ENCODE assay signal across 1 cellular context in genomic region chr3:28348637-28349396, GRCh38.
TF ChIP-seq lines count a peak whose summit lies in the region.

Gene AZI2, minus strand, starts transcription at chr3:28348824. Its CDS starts 8,207 bp downstream, at chr3:28340617.
Gene ZCWPW2, plus strand, starts transcription at chr3:28348721. Its CDS starts 64,348 bp downstream, at chr3:28413069.

TF ChIP-seq in HepG2, 621 proteins besides CTCF, POLR2A, EP300 and RAD21 (continued from another document and continues in another):
- TF ChIP-seq LRRFIP1 (CRISPR knock-in tag; conservative IDR thresholded peaks at IDR 0.05) (no peak), CEBPG (CRISPR knock-in tag; IDR thresholded peaks at IDR 0.05) (peak; percentile 55), BCLAF1 (IDR thresholded peaks at IDR 0.05) (no peak), ZNF703 (CRISPR knock-in tag; IDR thresholded peaks at IDR 0.05; ENCODE audit: borderline replicate concordance) (peak; percentile 79; the same call in 1 of the 2 replicates), SMC3 (IDR thresholded peaks at IDR 0.05; ENCODE audit: low read length) (no peak), CBX2 (IDR thresholded peaks at IDR 0.05; ENCODE audit: low read depth, low read length) (no peak), CBX2 (CRISPR knock-in tag; IDR thresholded peaks at IDR 0.05; ENCODE audit: low read depth) (no peak), NFYB (CRISPR knock-in tag; IDR thresholded peaks at IDR 0.05) (peak; percentile 20; the same call in 1 of the 2 replicates), EZH2 (conservative IDR thresholded peaks at IDR 0.05; ENCODE audit: low read depth, low read length) (no peak), TEAD3 (CRISPR knock-in tag; optimal IDR thresholded peaks at IDR 0.05; ENCODE audit: borderline replicate concordance) (no peak), SNRNP70 (IDR thresholded peaks at IDR 0.05; ENCODE audit: low read depth, low read length) (no peak), ELF1 (CRISPR knock-in tag; IDR thresholded peaks at IDR 0.05) (peak; percentile 95), ZNF230 (CRISPR knock-in tag; IDR thresholded peaks at IDR 0.05) (peak; percentile 32; the same call in 1 of the 2 replicates), ZNF124 (CRISPR knock-in tag; IDR thresholded peaks at IDR 0.05) (no peak), PAF1 (CRISPR knock-in tag; IDR thresholded peaks at IDR 0.05) (no peak), UBTF (CRISPR knock-in tag; IDR thresholded peaks at IDR 0.05) (peak; percentile 93), ARID5B (CRISPR knock-in tag; IDR thresholded peaks at IDR 0.05) (peak; percentile 71; the same call in 1 of the 2 replicates), HMGXB4 (CRISPR knock-in tag; IDR thresholded peaks at IDR 0.05; ENCODE audit: borderline replicate concordance in 1 of 2, low read depth in 1 of 2) (peak; percentile 85 to 92), MZF1 (CRISPR knock-in tag; IDR thresholded peaks at IDR 0.05; ENCODE audit: borderline replicate concordance) (no peak), CENPT (CRISPR knock-in tag; IDR thresholded peaks at IDR 0.05; ENCODE audit: low read depth) (no peak), ZC3H13 (CRISPR knock-in tag; IDR thresholded peaks at IDR 0.05) (0 out of 2 replicates have a peak, but pooled peaks have one; percentile 52), ZNF747 (CRISPR knock-in tag; IDR thresholded peaks at IDR 0.05; ENCODE audit: borderline replicate concordance) (peak; percentile 97), ZNF180 (CRISPR knock-in tag; IDR thresholded peaks at IDR 0.05; ENCODE audit: borderline replicate concordance, low read depth) (no peak), MIER3 (CRISPR knock-in tag; IDR thresholded peaks at IDR 0.05; ENCODE audit: borderline replicate concordance) (peak; percentile 41; the same call in 1 of the 2 replicates), ONECUT2 (CRISPR knock-in tag; IDR thresholded peaks at IDR 0.05) (no peak), ZBTB26 (CRISPR knock-in tag; IDR thresholded peaks at IDR 0.05; ENCODE audit: borderline replicate concordance) (peak; percentile 28; the same call in 1 of the 2 replicates), REL (CRISPR knock-in tag; conservative IDR thresholded peaks at IDR 0.05) (no peak), MED1 (CRISPR knock-in tag; IDR thresholded peaks at IDR 0.05) (peak; percentile 82), PRDM4 (CRISPR knock-in tag; IDR thresholded peaks at IDR 0.05; ENCODE audit: borderline replicate concordance) (no peak), ZNF564 (CRISPR knock-in tag; IDR thresholded peaks at IDR 0.05) (peak; percentile 75), ZFP90 (CRISPR knock-in tag; IDR thresholded peaks at IDR 0.05; ENCODE audit: borderline replicate concordance) (peak; percentile 91), NCOR1 (IDR thresholded peaks at IDR 0.05; ENCODE audit: borderline replicate concordance, low read length) (peak; percentile 21; the same call in 1 of the 2 replicates), USF2 (IDR thresholded peaks at IDR 0.05; ENCODE audit: low read depth, low read length) (no peak), USF2 (CRISPR knock-in tag; IDR thresholded peaks at IDR 0.05; ENCODE audit: borderline replicate concordance) (no peak; the same call in 1 of the 2 replicates), REPIN1 (CRISPR knock-in tag; IDR thresholded peaks at IDR 0.05; ENCODE audit: borderline replicate concordance, low read depth) (peak; percentile 77; the same call in 1 of the 2 replicates), ZSCAN22 (CRISPR knock-in tag; IDR thresholded peaks at IDR 0.05) (no peak), FOXK1 (CRISPR knock-in tag; IDR thresholded peaks at IDR 0.05; ENCODE audit: borderline replicate concordance, low read depth) (peak; percentile 80), GTF2F1 (IDR thresholded peaks at IDR 0.05; ENCODE audit: low read length) (no peak), ISL2 (CRISPR knock-in tag; IDR thresholded peaks at IDR 0.05) (peak; percentile 44; the same call in 1 of the 2 replicates), ZNF839 (CRISPR knock-in tag; IDR thresholded peaks at IDR 0.05; ENCODE audit: borderline replicate concordance) (no peak)
